8 cellular contexts compared by ENCODE assay signal in the genomic region with DNA sequence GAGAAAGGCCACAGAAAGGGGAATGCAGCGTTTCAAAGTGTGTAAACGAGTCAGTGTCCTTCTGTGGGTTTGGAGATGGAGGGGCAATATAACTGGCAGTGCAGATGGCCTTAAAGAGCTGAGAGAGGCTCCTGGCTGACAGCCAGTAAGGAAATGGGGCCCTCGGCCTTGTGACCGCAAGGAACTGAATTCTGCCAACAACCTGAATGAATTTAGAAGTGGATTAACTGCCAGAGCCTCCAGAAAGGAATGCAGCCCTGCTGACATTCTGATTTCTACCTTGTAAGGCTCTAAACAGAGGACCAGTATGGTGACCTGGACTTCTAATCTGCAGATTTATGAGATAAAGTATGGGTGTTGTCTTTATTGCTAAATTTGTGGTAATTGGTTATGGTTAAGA. TPM values are rescaled to one million over a fixed set of nuclear protein-coding genes. Genes with fewer than 3 reads are reported as not detected.
DNase-seq lines count a peak whose midpoint lies in the region; ATAC-seq and TF ChIP-seq lines count a peak whose summit lies in the region.

No MANE protein-coding gene starts in this region.

- POLR2A ChIA-PET in WTC11 (lab: Charles Lee): interaction anchor here (1.3 kb wide), 1 partner anchor 17 kb away, joined by 6 read pairs; a partner anchor contains a TSS

- no peaks in the 10 kb centered on the region for H3K27me3 ChIP-seq in HUES64 (ENCODE audit: insufficient read depth, low read length)
- H3K27me3 ChIP-seq in suprapubic skin: no peaks in the 10 kb centered on the region

- H3K27ac ChIP-seq in HUES64 (ENCODE audit: low read depth, low read length) (no peak overlapping the region; the same call in 1 of the 2 replicates), suprapubic skin (no peak overlapping the region)

- no peak for TF ChIP-seq EP300 in suprapubic skin (IDR thresholded peaks at IDR 0.05)

- H3K4me3 Mint-ChIP-seq in WTC11: no peak overlapping the region

- CTCF ChIA-PET in WTC11 (lab: Charles Lee): interaction anchor here (0.8 to 0.9 kb wide), 2 partner anchors 10 to 224 kb away, joined by 3 read pairs; no protein-coding TSS in a partner anchor

- H3K4me1 ChIP-seq in HUES64 (ENCODE audit: insufficient read depth, low read length) (peaks cover 23% of the 10 kb centered on the region), mucosa of descending colon (ENCODE audit: low read depth) (no peaks in the 10 kb centered on the region), suprapubic skin (no peaks in the 10 kb centered on the region)

- H3K36me3 ChIP-seq in HUES64 (ENCODE audit: insufficient read depth, low read length): no peaks in the 10 kb centered on the region
- H3K36me3 ChIP-seq in mucosa of descending colon (ENCODE audit: low read depth): no peaks in the 10 kb centered on the region
- H3K36me3 ChIP-seq in suprapubic skin: no peaks in the 10 kb centered on the region

- H3K27ac Mint-ChIP-seq in WTC11: no peak overlapping the region

- TF ChIP-seq POLR2A in suprapubic skin (IDR thresholded peaks at IDR 0.05): no peak

- H3K36me3 Mint-ChIP-seq in WTC11: no peaks in the 10 kb centered on the region

- DNase-seq in ELF-1 (ENCODE audit: low read depth, low spot score) (peak; percentile 43), WTC11 (ENCODE audit: low spot score) (peak; percentile 16), mucosa of descending colon (peak; percentile 63 to 70 (median 68)), HuH-7 (ENCODE audit: low spot score) (no peak), suprapubic skin (ENCODE audit: low spot score in 2 of 2) (no peak)
- no peak for DNase-seq in stimulated activated CD4-positive, alpha-beta T cell treated with anti-CD3 and anti-CD28 coated beads, Interleukin-4, amount 100 ng/mL, for 4 hours

- ATAC-seq in WTC11: peak; percentile 84
- ATAC-seq in mucosa of descending colon: peak; percentile 80
- ATAC-seq in HG03025 (IDR thresholded peaks at IDR 0.05; ENCODE audit: low FRiP score, unreplicated experiment): no peak

- WGBS in HUES64: 53% methylated on average over 4 of the region's 4 CpGs
- 39% methylated on average over 4 of the region's 4 CpGs for WGBS in suprapubic skin

- 0 out of 2 replicates have a peak overlapping the region, but pooled peaks have one; percentile 9 for H3K9ac ChIP-seq in HUES64 (ENCODE audit: low read depth, low read length)

- intact Hi-C loops in mucosa of descending colon (cut with DNase I, micrococcal nuclease): no loop called here

- TF ChIP-seq CTCF in WTC11 (IDR thresholded peaks at IDR 0.05): no peak
- TF ChIP-seq CTCF in mucosa of descending colon (IDR thresholded peaks at IDR 0.05): no peak
- no peak for TF ChIP-seq CTCF in suprapubic skin (IDR thresholded peaks at IDR 0.05)

- peaks cover 17% of the 10 kb centered on the region for H3K4me1 Mint-ChIP-seq in WTC11

- H3K9me3 Mint-ChIP-seq in WTC11: no peaks in the 10 kb centered on the region

- H3K27me3 Mint-ChIP-seq in WTC11 (ENCODE audit: low read depth): no peaks in the 10 kb centered on the region

- no peak overlapping the region for H3K4me3 ChIP-seq in HUES64 (ENCODE audit: low read length)
- no peak overlapping the region for H3K4me3 ChIP-seq in mucosa of descending colon
- no peak overlapping the region for H3K4me3 ChIP-seq in suprapubic skin

- H3K9me3 ChIP-seq in HUES64 (ENCODE audit: insufficient read depth, low read depth, low read length): no peaks in the 10 kb centered on the region
- H3K9me3 ChIP-seq in mucosa of descending colon: no peaks in the 10 kb centered on the region
- no peaks in the 10 kb centered on the region for H3K9me3 ChIP-seq in suprapubic skin

TF ChIP-seq in WTC11, 78 proteins besides CTCF, POLR2A, EP300 and RAD21 (continues in another document):
- TF ChIP-seq, protein P1, sequence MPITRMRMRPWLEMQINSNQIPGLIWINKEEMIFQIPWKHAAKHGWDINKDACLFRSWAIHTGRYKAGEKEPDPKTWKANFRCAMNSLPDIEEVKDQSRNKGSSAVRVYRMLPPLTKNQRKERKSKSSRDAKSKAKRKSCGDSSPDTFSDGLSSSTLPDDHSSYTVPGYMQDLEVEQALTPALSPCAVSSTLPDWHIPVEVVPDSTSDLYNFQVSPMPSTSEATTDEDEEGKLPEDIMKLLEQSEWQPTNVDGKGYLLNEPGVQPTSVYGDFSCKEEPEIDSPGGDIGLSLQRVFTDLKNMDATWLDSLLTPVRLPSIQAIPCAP (CRISPR knock-in tag; IDR thresholded peaks at IDR 0.05): no peak
- TF ChIP-seq PRRX2 (CRISPR knock-in tag; IDR thresholded peaks at IDR 0.05) (no peak), TCF7 (CRISPR knock-in tag; IDR thresholded peaks at IDR 0.05; ENCODE audit: low read depth) (no peak), MXD4 (CRISPR knock-in tag; IDR thresholded peaks at IDR 0.05; ENCODE audit: borderline replicate concordance) (no peak), NFE2L1 (CRISPR knock-in tag; IDR thresholded peaks at IDR 0.05) (no peak)
- TF ChIP-seq, protein P2, sequence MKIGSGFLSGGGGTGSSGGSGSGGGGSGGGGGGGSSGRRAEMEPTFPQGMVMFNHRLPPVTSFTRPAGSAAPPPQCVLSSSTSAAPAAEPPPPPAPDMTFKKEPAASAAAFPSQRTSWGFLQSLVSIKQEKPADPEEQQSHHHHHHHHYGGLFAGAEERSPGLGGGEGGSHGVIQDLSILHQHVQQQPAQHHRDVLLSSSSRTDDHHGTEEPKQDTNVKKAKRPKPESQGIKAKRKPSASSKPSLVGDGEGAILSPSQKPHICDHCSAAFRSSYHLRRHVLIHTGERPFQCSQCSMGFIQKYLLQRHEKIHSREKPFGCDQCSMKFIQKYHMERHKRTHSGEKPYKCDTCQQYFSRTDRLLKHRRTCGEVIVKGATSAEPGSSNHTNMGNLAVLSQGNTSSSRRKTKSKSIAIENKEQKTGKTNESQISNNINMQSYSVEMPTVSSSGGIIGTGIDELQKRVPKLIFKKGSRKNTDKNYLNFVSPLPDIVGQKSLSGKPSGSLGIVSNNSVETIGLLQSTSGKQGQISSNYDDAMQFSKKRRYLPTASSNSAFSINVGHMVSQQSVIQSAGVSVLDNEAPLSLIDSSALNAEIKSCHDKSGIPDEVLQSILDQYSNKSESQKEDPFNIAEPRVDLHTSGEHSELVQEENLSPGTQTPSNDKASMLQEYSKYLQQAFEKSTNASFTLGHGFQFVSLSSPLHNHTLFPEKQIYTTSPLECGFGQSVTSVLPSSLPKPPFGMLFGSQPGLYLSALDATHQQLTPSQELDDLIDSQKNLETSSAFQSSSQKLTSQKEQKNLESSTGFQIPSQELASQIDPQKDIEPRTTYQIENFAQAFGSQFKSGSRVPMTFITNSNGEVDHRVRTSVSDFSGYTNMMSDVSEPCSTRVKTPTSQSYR (CRISPR knock-in tag; IDR thresholded peaks at IDR 0.05): no peak
- TF ChIP-seq, protein P3, sequence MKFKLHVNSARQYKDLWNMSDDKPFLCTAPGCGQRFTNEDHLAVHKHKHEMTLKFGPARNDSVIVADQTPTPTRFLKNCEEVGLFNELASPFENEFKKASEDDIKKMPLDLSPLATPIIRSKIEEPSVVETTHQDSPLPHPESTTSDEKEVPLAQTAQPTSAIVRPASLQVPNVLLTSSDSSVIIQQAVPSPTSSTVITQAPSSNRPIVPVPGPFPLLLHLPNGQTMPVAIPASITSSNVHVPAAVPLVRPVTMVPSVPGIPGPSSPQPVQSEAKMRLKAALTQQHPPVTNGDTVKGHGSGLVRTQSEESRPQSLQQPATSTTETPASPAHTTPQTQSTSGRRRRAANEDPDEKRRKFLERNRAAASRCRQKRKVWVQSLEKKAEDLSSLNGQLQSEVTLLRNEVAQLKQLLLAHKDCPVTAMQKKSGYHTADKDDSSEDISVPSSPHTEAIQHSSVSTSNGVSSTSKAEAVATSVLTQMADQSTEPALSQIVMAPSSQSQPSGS (CRISPR knock-in tag; IDR thresholded peaks at IDR 0.05; ENCODE audit: borderline replicate concordance, low read depth): no peak
- TF ChIP-seq, protein P4, sequence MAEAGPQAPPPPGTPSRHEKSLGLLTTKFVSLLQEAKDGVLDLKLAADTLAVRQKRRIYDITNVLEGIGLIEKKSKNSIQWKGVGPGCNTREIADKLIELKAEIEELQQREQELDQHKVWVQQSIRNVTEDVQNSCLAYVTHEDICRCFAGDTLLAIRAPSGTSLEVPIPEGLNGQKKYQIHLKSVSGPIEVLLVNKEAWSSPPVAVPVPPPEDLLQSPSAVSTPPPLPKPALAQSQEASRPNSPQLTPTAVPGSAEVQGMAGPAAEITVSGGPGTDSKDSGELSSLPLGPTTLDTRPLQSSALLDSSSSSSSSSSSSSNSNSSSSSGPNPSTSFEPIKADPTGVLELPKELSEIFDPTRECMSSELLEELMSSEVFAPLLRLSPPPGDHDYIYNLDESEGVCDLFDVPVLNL (CRISPR knock-in tag; IDR thresholded peaks at IDR 0.05; ENCODE audit: borderline replicate concordance, low read depth): no peak
- TF ChIP-seq, protein P5, sequence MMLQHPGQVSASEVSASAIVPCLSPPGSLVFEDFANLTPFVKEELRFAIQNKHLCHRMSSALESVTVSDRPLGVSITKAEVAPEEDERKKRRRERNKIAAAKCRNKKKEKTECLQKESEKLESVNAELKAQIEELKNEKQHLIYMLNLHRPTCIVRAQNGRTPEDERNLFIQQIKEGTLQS (CRISPR knock-in tag; conservative IDR thresholded peaks at IDR 0.05): no peak

RNA-seq across cellular contexts. Expression of a gene that starts 17.5 kb away (rescaled TPM):
- 261 TPM for polyA plus RNA-seq in HUES64 (2013, experiment 1 of 2)
- polyA plus RNA-seq in HUES64 (2013, experiment 2 of 2): 263 TPM
- total RNA-seq in WTC11 (2021): 160 to 172 TPM (median 168 TPM) in 3 replicates
- total RNA-seq in mucosa of descending colon: 10 to 100 TPM; 16.8 to 24.0 (median 18.1) TPM
- total RNA-seq in suprapubic skin: 10 to 100 TPM in 1 of 4 donors, 1 to 10 TPM in 3; 7.0 to 10.1 (median 8.3) TPM

Comparison
In these comparisons a context has a peak if more than half of its experiments do, and no peak if none do; other contexts are left out.
1. DNase-seq: peak in ELF-1 (single experiment), WTC11 (single experiment) and mucosa of descending colon (3 of 3); none in stimulated activated CD4-positive, alpha-beta T cell treated with anti-CD3 and anti-CD28 coated beads, Interleukin-4, amount 100 ng/mL, for 4 hours (0 of 2), HuH-7 (single experiment) and suprapubic skin (0 of 2).